ENCODE assay signal across 19 cellular contexts in genomic region chr4:167613381-167613780, GRCh38.
DNase-seq lines count a peak whose midpoint lies in the region; ATAC-seq and TF ChIP-seq lines count a peak whose summit lies in the region.
"Had no signal": no experiment of that assay in that cellular context is flagged by ENCODE, and none has a peak within 500 bp of the region (broad histone marks: within the 10 kb centered on the region; RNA-seq: fewer than 3 reads in every experiment).

No MANE protein-coding gene starts in this region.

- CTCF ChIA-PET in HCT116 (lab: Charles Lee) = interaction anchor here (3.0 kb wide), 1 partner anchor 9 kb away, joined by 11 read pairs; no protein-coding TSS in a partner anchor

- no peaks in the 10 kb centered on the region for H3K79me2 ChIP-seq in HCT116 (ENCODE audit: insufficient read depth, low read length)

- RAD21 ChIA-PET in HCT116 (lab: Charles Lee; ENCODE audit: low non-redundant PET in 1 of 2, low total read pairs in 2 of 2, uncharacterized antibody in 2 of 2, unreplicated experiment in 2 of 2) = no interaction called here

- H3K9me2 ChIP-seq in HCT116 (ENCODE audit: insufficient read depth) = no peaks in the 10 kb centered on the region

- no TSS peak for BruUV-seq in HCT116 (replicated peaks; lab: Mats Ljungman, UMichigan)

- DNase-seq in HCT116 (ENCODE audit: low read depth, low spot score) (no peak), globus pallidus (ENCODE audit: low spot score) (peak; percentile 49), pons (ENCODE audit: low spot score) (peak; percentile 78), GDM1 (lab: John Stamatoyannopoulos, UW) (no peak)
- DNase-seq: 8988T; ACHN; AML-193; C1 segment of cervical spinal cord; Calu3; CD4-positive, alpha-beta memory T cell; COR-L47; DMS53; DMS79 treated with DMSO at 0.1 percent for 48 hours; H9; HFFc6 had no signal

- TF ChIP-seq CTCF in HCT116 (IDR thresholded peaks at IDR 0.05 in 2 of 3, conservative IDR thresholded peaks at IDR 0.05 in 1 of 3; ENCODE audit: borderline replicate concordance in 1 of 3, insufficient read depth in 1 of 3, low read depth in 2 of 3, low read length in 2 of 3) = no peak

- H2AFZ ChIP-seq in HCT116 (ENCODE audit: low read depth, low read length, poor library complexity, severe bottlenecking) = peak overlapping the region; percentile 67
- H2AFZ ChIP-seq: GM23338 had no signal

- TF ChIP-seq RAD21 in HCT116 (IDR thresholded peaks at IDR 0.05; ENCODE audit: low read depth) = no peak

- H3K27ac ChIP-seq in HCT116 (ENCODE audit: low read depth, low read length) = no peak overlapping the region
- H3K27ac ChIP-seq: A549 had no signal

- POLR2A ChIA-PET in HCT116 (lab: Charles Lee) = no interaction called here

- no peaks in the 10 kb centered on the region for H4K20me1 ChIP-seq in HCT116 (ENCODE audit: insufficient read depth)

- H3K4me1 ChIP-seq in HCT116 (ENCODE audit: control insufficient read depth in 1 of 2, insufficient read depth in 2 of 2, low read length in 2 of 2) = no peaks in the 10 kb centered on the region
- H3K4me1 ChIP-seq: A549 had no signal

- no peak overlapping the region for H3K9ac ChIP-seq in HCT116 (ENCODE audit: low read length)

- TF ChIP-seq POLR2A in HCT116 (IDR thresholded peaks at IDR 0.05; ENCODE audit: borderline replicate concordance, extremely low read depth, insufficient read depth, insufficient read length) = no peak

- intact Hi-C loops in HCT116 (cut with micrococcal nuclease) = no loop called here

- ATAC-seq in HCT116 (no peak), HG03097 (IDR thresholded peaks at IDR 0.05; ENCODE audit: low FRiP score, unreplicated experiment) (no peak), GM19463 (IDR thresholded peaks at IDR 0.05; ENCODE audit: unreplicated experiment) (no peak)
- ATAC-seq: A549, GM23338 had no signal

- H3K27me3 ChIP-seq in HCT116 (ENCODE audit: insufficient read depth, low read length) = no peaks in the 10 kb centered on the region

- no peak overlapping the region for H3K4me3 ChIP-seq in HCT116 (replicated peaks in 1 of 2; ENCODE audit: low read depth in 1 of 2, low read length in 2 of 2)
- H3K4me3 ChIP-seq: A549, GM23338 had no signal

- no peak overlapping the region for H3K4me2 ChIP-seq in HCT116 (ENCODE audit: low read length)
- H3K4me2 ChIP-seq: A549, GM23338 had no signal

- no peaks in the 10 kb centered on the region for H3K9me3 ChIP-seq in HCT116 (ENCODE audit: control insufficient read depth in 1 of 2, insufficient read depth in 1 of 2, low read depth in 1 of 2, low read length in 2 of 2)
- H3K9me3 ChIP-seq: A549 had no signal

- no peaks in the 10 kb centered on the region for H3K36me3 ChIP-seq in HCT116 (ENCODE audit: control insufficient read depth in 1 of 2, insufficient read depth in 2 of 2, low read length in 2 of 2)

TF ChIP-seq in HCT116, 20 proteins besides CTCF, POLR2A, EP300 and RAD21:
- TF ChIP-seq EGR1 (IDR thresholded peaks at IDR 0.05; ENCODE audit: low read depth) (no peak), ELF1 (IDR thresholded peaks at IDR 0.05; ENCODE audit: borderline replicate concordance, low read depth) (no peak), TCF7L2 (IDR thresholded peaks at IDR 0.05; ENCODE audit: borderline replicate concordance, extremely low read depth, insufficient read depth, insufficient read length) (no peak), FOSL1 (IDR thresholded peaks at IDR 0.05; ENCODE audit: low read depth) (no peak), MAX (IDR thresholded peaks at IDR 0.05) (no peak), CBX3 (IDR thresholded peaks at IDR 0.05; ENCODE audit: low read depth) (no peak), EZH2 (IDR thresholded peaks at IDR 0.05) (no peak)

Comparison
In these comparisons a context has a peak if more than half of its experiments do, and no peak if none do; other contexts are left out.
1. DNase-seq: peak in globus pallidus (single experiment) and pons (single experiment); none in HCT116 (single experiment) and GDM1 (single experiment).